8 cellular contexts compared by ENCODE assay signal in the genomic region with DNA sequence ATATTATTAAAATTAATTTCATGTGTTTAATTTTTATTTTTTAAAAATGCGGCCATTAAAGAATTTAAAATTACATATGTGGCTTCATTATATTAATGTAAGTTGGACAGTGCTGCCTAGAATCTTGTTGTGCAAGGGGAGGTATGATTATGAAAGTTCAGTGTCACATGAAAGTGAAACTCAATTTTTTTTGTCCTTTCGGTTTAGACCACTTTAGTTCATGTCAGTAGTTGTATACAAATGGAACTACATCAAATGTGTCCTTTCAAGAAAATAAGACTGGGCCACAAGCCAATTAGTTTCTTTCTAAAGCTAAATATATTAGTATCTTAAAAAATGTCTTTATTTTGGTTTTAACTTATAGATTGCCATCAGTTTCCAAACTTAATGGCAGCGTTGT. TPM values are rescaled to one million over a fixed set of nuclear protein-coding genes. Genes with fewer than 3 reads are reported as not detected.
DNase-seq lines count a peak whose midpoint lies in the region; ATAC-seq and FAIRE-seq lines count a peak whose summit lies in the region.

No MANE protein-coding gene starts in this region.

- ATAC-seq in HG02840 (IDR thresholded peaks at IDR 0.05; ENCODE audit: low FRiP score, unreplicated experiment) (peak; percentile 88), HG03575 (IDR thresholded peaks at IDR 0.05; ENCODE audit: extremely low read depth, insufficient number of reproducible peaks, low FRiP score, unreplicated experiment) (peak; percentile 98)

- DNase-seq in CD1c-positive myeloid dendritic cell (ENCODE audit: extremely low spot score) (peak; percentile 7), GM19239 (ENCODE audit: insufficient read length, low spot score) (peak; percentile 36), mesenteric fat pad (ENCODE audit: low spot score) (no peak), dedifferentiated amniotic fluid mesenchymal stem cell (ENCODE audit: extremely low spot score) (no peak), G401 (ENCODE audit: low spot score) (no peak), GM03348 (ENCODE audit: low spot score) (no peak)

- peak; percentile 76 for FAIRE-seq in GM19239 (lab: Jason Lieb, UNC)

- in situ Hi-C loops in G401 (cut with HindIII; ENCODE audit: low sequenced_read_pairs), result no loop called here

RNA-seq across cellular contexts. Expression of gene TBCEL, which starts 35.7 kb away (rescaled TPM):
- 23.6 TPM for total RNA-seq in mesenteric fat pad
- total RNA-seq in G401 (2014; rRNA removed; shearing (Covaris generic)), result 6.2 and 9.5 TPM in 2 replicates

RNA-seq across cellular contexts. Expression of gene TECTA, which starts 41.4 kb away (rescaled TPM):
- 0.84 TPM for total RNA-seq in mesenteric fat pad
- total RNA-seq in G401 (2014; rRNA removed; shearing (Covaris generic)), result 0.17 and 0.37 TPM in 2 replicates

Comparison
In these comparisons a context has a peak if more than half of its experiments do, and no peak if none do; other contexts are left out.
1. DNase-seq: peak in CD1c-positive myeloid dendritic cell (single experiment) and GM19239 (single experiment); none in mesenteric fat pad (single experiment), dedifferentiated amniotic fluid mesenchymal stem cell (single experiment), G401 (single experiment) and GM03348 (single experiment).